Comparison of ENCODE assay signal across 13 cellular contexts in the genomic region with DNA sequence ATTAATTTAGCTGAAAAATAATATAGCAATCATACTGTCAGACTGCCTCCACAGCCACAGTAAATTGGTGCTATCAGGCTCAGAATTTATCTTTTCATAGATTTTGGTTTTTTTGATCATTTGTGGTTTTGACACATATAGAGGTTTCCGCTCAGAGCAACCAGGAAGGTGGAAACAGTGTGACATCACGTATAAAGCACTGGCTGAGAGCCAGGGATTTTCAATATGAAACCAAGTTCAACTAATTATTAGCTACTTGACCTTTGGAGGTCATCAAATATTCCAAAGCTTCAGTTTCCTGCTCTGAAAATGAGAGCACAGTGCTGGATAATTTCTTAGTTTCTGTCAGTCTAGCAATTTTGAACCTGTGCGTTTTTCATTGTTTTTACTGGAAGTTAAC.
DNase-seq lines count a peak whose midpoint lies in the region; ATAC-seq and TF ChIP-seq lines count a peak whose summit lies in the region.
"Had no signal": no experiment of that assay in that cellular context is flagged by ENCODE, and none has a peak within 500 bp of the region (broad histone marks: within the 10 kb centered on the region; RNA-seq: fewer than 3 reads in every experiment).

No MANE protein-coding gene starts in this region.

- peak; percentile 72 for ATAC-seq in activated T-helper 17 cell treated with anti-CD3 and anti-CD28 coated beads, Interleukin-2, amount 50 U/mL, for 72 hours (replicated peaks)
- no peak for ATAC-seq in HG03457 (IDR thresholded peaks at IDR 0.05; ENCODE audit: unreplicated experiment)

- peaks cover 39% of the 10 kb centered on the region for H3K4me1 Mint-ChIP-seq in activated T-helper 17 cell treated with anti-CD3 and anti-CD28 coated beads, Interleukin-2, amount 50 U/mL, for 72 hours
- peaks cover 22% of the 10 kb centered on the region for H3K4me1 Mint-ChIP-seq in nephron
- H3K4me1 Mint-ChIP-seq: CD14-positive monocyte had no signal

- peak overlapping the region; percentile 3 for H3K4me3 Mint-ChIP-seq in activated T-helper 17 cell treated with anti-CD3 and anti-CD28 coated beads, Interleukin-2, amount 50 U/mL, for 72 hours
- no peak overlapping the region for H3K4me3 Mint-ChIP-seq in nephron
- H3K4me3 Mint-ChIP-seq: CD14-positive monocyte; T-helper 1 cell treated with Interleukin-12 subunit alpha and Interleukin-12 subunit beta and Interleukin-4 antibody, amounts not matched to agents 30 μg/mL and 1 μg/mL, for 36 hours had no signal

- TF ChIP-seq CTCF in nephron (IDR thresholded peaks at IDR 0.05; ENCODE audit: unreplicated experiment in 3 of 3), result no peak

- H3K9me3 Mint-ChIP-seq in activated T-helper 17 cell treated with anti-CD3 and anti-CD28 coated beads, Interleukin-2, amount 50 U/mL, for 72 hours, result no peaks in the 10 kb centered on the region
- no peaks in the 10 kb centered on the region for H3K9me3 Mint-ChIP-seq in nephron

- peak; percentile 32 for DNase-seq in CD1c-positive myeloid dendritic cell (ENCODE audit: extremely low spot score)
- DNase-seq in NCI-H748 (lab: John Stamatoyannopoulos, UW; ENCODE audit: unreplicated experiment), result peak; percentile 80
- no peak for DNase-seq in NCI-H2081 treated with DMSO at 0.1 percent for 48 hours (lab: John Stamatoyannopoulos, UW)
- DNase-seq in AG20443 (ENCODE audit: low spot score), result no peak
- no peak for DNase-seq in NCI-H2029 treated with DMSO at 0.1 percent for 48 hours (lab: John Stamatoyannopoulos, UW)
- DNase-seq: brain microvascular endothelial cell, KG1, NCI-H524 treated with DMSO at 0.1 percent for 48 hours had no signal

- no peaks in the 10 kb centered on the region for H3K36me3 Mint-ChIP-seq in activated T-helper 17 cell treated with anti-CD3 and anti-CD28 coated beads, Interleukin-2, amount 50 U/mL, for 72 hours (ENCODE audit: low read depth)
- no peaks in the 10 kb centered on the region for H3K36me3 Mint-ChIP-seq in nephron (ENCODE audit: low read depth)
- H3K36me3 Mint-ChIP-seq: CD14-positive monocyte had no signal

- no peak overlapping the region for H3K27ac Mint-ChIP-seq in activated T-helper 17 cell treated with anti-CD3 and anti-CD28 coated beads, Interleukin-2, amount 50 U/mL, for 72 hours
- peak overlapping the region; percentile 19 to 61 (median 33) for H3K27ac Mint-ChIP-seq in nephron
- H3K27ac Mint-ChIP-seq: CD14-positive monocyte had no signal

- no peaks in the 10 kb centered on the region for H3K27me3 Mint-ChIP-seq in activated T-helper 17 cell treated with anti-CD3 and anti-CD28 coated beads, Interleukin-2, amount 50 U/mL, for 72 hours
- H3K27me3 Mint-ChIP-seq in nephron (ENCODE audit: low read depth), result no peaks in the 10 kb centered on the region

Comparison
In these comparisons a context has a peak if more than half of its experiments do, and no peak if none do; other contexts are left out.
1. DNase-seq: peak in CD1c-positive myeloid dendritic cell (single experiment) and NCI-H748 (single experiment); none in NCI-H2081 treated with DMSO at 0.1 percent for 48 hours (single experiment), AG20443 (single experiment) and NCI-H2029 treated with DMSO at 0.1 percent for 48 hours (single experiment).